In the genomic region with DNA sequence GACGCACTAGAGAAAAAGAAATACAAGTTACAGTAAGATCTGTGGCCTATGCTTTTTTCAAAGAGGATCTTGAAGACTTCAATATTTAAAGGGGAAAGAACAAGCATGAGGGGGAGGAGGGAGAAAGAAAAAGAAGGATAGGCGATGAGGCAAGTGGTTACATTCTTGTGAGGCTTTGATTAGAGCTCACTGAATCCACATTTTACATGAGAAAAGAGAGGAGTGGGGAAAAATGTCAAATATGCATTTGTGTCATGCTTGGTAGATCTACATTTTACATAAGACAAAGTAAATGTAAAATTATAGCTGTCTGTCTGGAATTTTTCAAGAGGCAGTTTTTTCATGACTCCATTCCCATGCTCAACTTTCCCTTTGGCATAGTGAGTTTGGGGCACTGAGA, we compare ENCODE assay signal across 21 cellular contexts.
"Had no signal": no experiment of that assay in that cellular context is flagged by ENCODE, and none has a peak within 500 bp of the region (broad histone marks: within the 10 kb centered on the region; RNA-seq: fewer than 3 reads in every experiment).

No MANE protein-coding gene starts in this region.

- H3K27ac ChIP-seq: esophagus squamous epithelium, gastroesophageal sphincter, neutrophil, psoas muscle, right lobe of liver, suprapubic skin, thyroid gland, upper lobe of left lung, uterus had no signal

- H3K9me3 ChIP-seq: esophagus squamous epithelium, gastroesophageal sphincter, neutrophil, psoas muscle, right lobe of liver, thyroid gland, upper lobe of left lung, uterus had no signal

- H3K27me3 Mint-ChIP-seq: natural killer cell treated with Interleukin-12 subunit alpha and Interleukin-12 subunit beta and Interleukin-15 and Interleukin-18, amount 100 ng/mL, for 72 hours had no signal

- DNase-seq: effector memory CD4-positive, alpha-beta T cell; esophagus squamous epithelium; foreskin fibroblast; glutamatergic neuron; mammary epithelial cell; midbrain; psoas muscle; retina; right lobe of liver; stimulated activated CD4-positive, alpha-beta T cell treated with anti-CD3 and anti-CD28 coated beads, Interleukin-4, amount 100 ng/mL, for 1 hour; stimulated activated CD8-positive, alpha-beta memory T cell treated with anti-CD3 and anti-CD28 coated beads, Interleukin-4, amount 100 ng/mL, for 48 hours; stimulated activated naive CD8-positive, alpha-beta T cell treated with anti-CD3 and anti-CD28 coated beads, Interleukin-15, Interleukin-2, amounts not matched to agents 100 U/mL and 50 U/mL, for 24 hours; thyroid gland; upper lobe of left lung; uterus had no signal

- H3K36me3 Mint-ChIP-seq: natural killer cell treated with Interleukin-12 subunit alpha and Interleukin-12 subunit beta and Interleukin-15 and Interleukin-18, amount 100 ng/mL, for 72 hours; stimulated activated effector memory CD8-positive, alpha-beta T cell treated with anti-CD3 and anti-CD28 coated beads, Interleukin-12 subunit alpha, Interleukin-12 subunit beta, amount 100 ng/mL, for 72 hours had no signal

- H3K27ac Mint-ChIP-seq: natural killer cell treated with Interleukin-12 subunit alpha and Interleukin-12 subunit beta and Interleukin-15 and Interleukin-18, amount 100 ng/mL, for 72 hours; stimulated activated effector memory CD8-positive, alpha-beta T cell treated with anti-CD3 and anti-CD28 coated beads, Interleukin-12 subunit alpha, Interleukin-12 subunit beta, amount 100 ng/mL, for 72 hours had no signal

- H3K4me3 ChIP-seq: esophagus squamous epithelium, gastroesophageal sphincter, psoas muscle, right lobe of liver, suprapubic skin, thyroid gland, upper lobe of left lung, uterus had no signal

- H3K4me3 Mint-ChIP-seq: natural killer cell treated with Interleukin-12 subunit alpha and Interleukin-12 subunit beta and Interleukin-15 and Interleukin-18, amount 100 ng/mL, for 72 hours; stimulated activated effector memory CD8-positive, alpha-beta T cell treated with anti-CD3 and anti-CD28 coated beads, Interleukin-12 subunit alpha, Interleukin-12 subunit beta, amount 100 ng/mL, for 72 hours had no signal

- H3K4me1 ChIP-seq: esophagus squamous epithelium, gastroesophageal sphincter, psoas muscle, right lobe of liver, suprapubic skin, thyroid gland, upper lobe of left lung, uterus had no signal

- H3K27me3 ChIP-seq: esophagus squamous epithelium, gastroesophageal sphincter, neutrophil, right lobe of liver, suprapubic skin, thyroid gland, upper lobe of left lung, uterus had no signal

- H3K36me3 ChIP-seq: esophagus squamous epithelium, gastroesophageal sphincter, neutrophil, right lobe of liver, suprapubic skin, thyroid gland, upper lobe of left lung, uterus had no signal

- ATAC-seq: gastroesophageal sphincter; left lobe of liver; natural killer cell treated with Interleukin-12 subunit alpha and Interleukin-12 subunit beta and Interleukin-15 and Interleukin-18, amount 100 ng/mL, for 72 hours; psoas muscle; right lobe of liver; stimulated activated effector memory CD8-positive, alpha-beta T cell treated with anti-CD3 and anti-CD28 coated beads, Interleukin-12 subunit alpha, Interleukin-12 subunit beta, amount 100 ng/mL, for 72 hours; stimulated activated naive CD8-positive, alpha-beta T cell treated with anti-CD3 and anti-CD28 coated beads, Interleukin-15, Interleukin-2, amounts not matched to agents 100 U/mL and 50 U/mL, for 24 hours had no signal

- H3K4me1 Mint-ChIP-seq: stimulated activated effector memory CD8-positive, alpha-beta T cell treated with anti-CD3 and anti-CD28 coated beads, Interleukin-12 subunit alpha, Interleukin-12 subunit beta, amount 100 ng/mL, for 72 hours had no signal
